Comparison of ENCODE assay signal across 8 cellular contexts in the genomic region with DNA sequence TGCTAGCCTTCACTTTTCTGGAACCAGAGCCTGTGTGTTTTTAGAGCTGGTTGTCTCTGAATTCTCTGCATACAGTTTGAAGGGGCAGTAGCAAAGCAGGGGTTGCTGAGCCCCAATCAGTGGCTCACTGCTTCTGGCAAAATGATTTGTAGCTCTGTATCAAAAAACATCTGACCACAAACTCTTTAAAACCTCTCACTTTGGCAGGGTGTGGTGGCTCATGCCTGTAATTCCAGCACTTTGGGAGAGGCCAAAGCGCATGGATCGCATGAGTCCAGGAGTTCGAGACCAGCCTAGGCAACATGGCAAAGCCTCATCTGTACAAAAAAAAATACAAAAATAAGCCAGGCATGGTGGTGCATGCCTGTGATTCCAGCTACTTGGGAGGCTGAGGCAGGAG. TPM values are rescaled to one million over a fixed set of nuclear protein-coding genes. Genes with fewer than 3 reads are reported as not detected.
DNase-seq lines count a peak whose midpoint lies in the region; ATAC-seq and TF ChIP-seq lines count a peak whose summit lies in the region.
"Had no signal": no experiment of that assay in that cellular context is flagged by ENCODE, and none has a peak within 500 bp of the region (broad histone marks: within the 10 kb centered on the region; RNA-seq: fewer than 3 reads in every experiment).

No MANE protein-coding gene starts in this region.

- no peaks in the 10 kb centered on the region for H4K20me1 ChIP-seq in KMS-11 (ENCODE audit: insufficient read depth)
- peaks cover 23% of the 10 kb centered on the region for H4K20me1 ChIP-seq in neural progenitor cell (ENCODE audit: low read depth)

- ATAC-seq in HG02798 (IDR thresholded peaks at IDR 0.05; ENCODE audit: poor library complexity, unreplicated experiment) = no peak
- ATAC-seq in HG02588 (IDR thresholded peaks at IDR 0.05; ENCODE audit: unreplicated experiment) = no peak

- no peak overlapping the region for H3K4me3 ChIP-seq in CD8-positive, alpha-beta memory T cell (ENCODE audit: low read length)
- no peak overlapping the region for H3K4me3 ChIP-seq in KMS-11 (IDR thresholded peaks at IDR 0.05; ENCODE audit: insufficient read depth, low read depth, low read length)
- peak overlapping the region; percentile 76 for H3K4me3 ChIP-seq in neural progenitor cell

- peaks cover 5 to 12% (median 8%) of the 10 kb centered on the region in 3 donors for H3K36me3 Mint-ChIP-seq in CD8-positive, alpha-beta memory T cell
- H3K36me3 Mint-ChIP-seq in dendritic cell treated with granulocyte-macrophage colony-stimulating factor and Interleukin-4, amounts not matched to agents 40 ng/mL and 50 ng/mL, for 4 days (ENCODE audit: low read depth) = peaks cover 22% of the 10 kb centered on the region
- H3K36me3 Mint-ChIP-seq in neural progenitor cell = peaks cover 6% of the 10 kb centered on the region

- no peak overlapping the region for H3K9ac ChIP-seq in KMS-11
- peak overlapping the region; percentile 67 for H3K9ac ChIP-seq in neural progenitor cell

- H2AFZ ChIP-seq in KMS-11 (ENCODE audit: low read depth) (no peak overlapping the region), neural progenitor cell (replicated peaks) (no peak overlapping the region)

- no peak overlapping the region for H3K27ac ChIP-seq in CD8-positive, alpha-beta memory T cell (ENCODE audit: low read depth, low read length)
- H3K27ac ChIP-seq in KMS-11 = no peak overlapping the region
- no peak overlapping the region for H3K27ac ChIP-seq in neural progenitor cell
- H3K27ac ChIP-seq: VCaP had no signal

- H3K79me2 ChIP-seq in KMS-11 (ENCODE audit: insufficient read depth, low read depth) = peaks cover 17% of the 10 kb centered on the region
- H3K79me2 ChIP-seq in neural progenitor cell (ENCODE audit: low read depth) = peaks cover 66% of the 10 kb centered on the region

- no peaks in the 10 kb centered on the region for H3K27me3 ChIP-seq in CD8-positive, alpha-beta memory T cell (ENCODE audit: insufficient read depth, low read length, poor library complexity, severe bottlenecking)
- H3K27me3 ChIP-seq in KMS-11 (ENCODE audit: insufficient read depth, low read depth) (no peaks in the 10 kb centered on the region), neural progenitor cell (no peaks in the 10 kb centered on the region)

- peak overlapping the region; percentile 35 to 98 (median 95) for H3K4me3 Mint-ChIP-seq in CD8-positive, alpha-beta memory T cell
- no peak overlapping the region for H3K4me3 Mint-ChIP-seq in dendritic cell treated with granulocyte-macrophage colony-stimulating factor and Interleukin-4, amounts not matched to agents 40 ng/mL and 50 ng/mL, for 4 days
- peak overlapping the region; percentile 91 for H3K4me3 Mint-ChIP-seq in neural progenitor cell

- no peak for TF ChIP-seq CTCF in KMS-11 (conservative IDR thresholded peaks at IDR 0.05; ENCODE audit: low read depth, low read length)
- TF ChIP-seq CTCF in neural progenitor cell (IDR thresholded peaks at IDR 0.05) = no peak

- peaks cover 52% of the 10 kb centered on the region for H3K4me1 ChIP-seq in CD8-positive, alpha-beta memory T cell (ENCODE audit: insufficient read depth, low read length)
- H3K4me1 ChIP-seq in KMS-11 (ENCODE audit: low read depth, poor library complexity, severe bottlenecking) = peaks cover 18% of the 10 kb centered on the region
- H3K4me1 ChIP-seq in neural progenitor cell = peaks cover 11% of the 10 kb centered on the region

- H3K9me3 ChIP-seq in CD8-positive, alpha-beta memory T cell (ENCODE audit: low read length) = no peaks in the 10 kb centered on the region
- H3K9me3 ChIP-seq in neural progenitor cell (ENCODE audit: low read depth) = no peaks in the 10 kb centered on the region

- DNase-seq in CD8-positive, alpha-beta memory T cell = no peak
- DNase-seq in neural progenitor cell (ENCODE audit: low spot score) (no peak), NAMALWA (ENCODE audit: low spot score) (no peak)

- CTCF ChIA-PET in CD8-positive, alpha-beta memory T cell (lab: Charles Lee) = interaction anchor here (1.3 to 1.5 kb wide), 2 partner anchors 15 to 25 kb away, joined by 3 read pairs; no protein-coding TSS in a partner anchor

- peak overlapping the region in 1 of 8 donors; percentile 8 for H3K27ac Mint-ChIP-seq in CD8-positive, alpha-beta memory T cell
- H3K27ac Mint-ChIP-seq in dendritic cell treated with granulocyte-macrophage colony-stimulating factor and Interleukin-4, amounts not matched to agents 40 ng/mL and 50 ng/mL, for 4 days = peak overlapping the region; percentile 43
- H3K27ac Mint-ChIP-seq in neural progenitor cell = no peak overlapping the region

- peaks cover 11% of the 10 kb centered on the region for H3F3A ChIP-seq in neural progenitor cell (ENCODE audit: low read depth)

- no peaks in the 10 kb centered on the region for H3K9me3 Mint-ChIP-seq in CD8-positive, alpha-beta memory T cell
- H3K9me3 Mint-ChIP-seq in dendritic cell treated with granulocyte-macrophage colony-stimulating factor and Interleukin-4, amounts not matched to agents 40 ng/mL and 50 ng/mL, for 4 days = no peaks in the 10 kb centered on the region
- no peaks in the 10 kb centered on the region for H3K9me3 Mint-ChIP-seq in neural progenitor cell

- intact Hi-C loops in dendritic cell treated with granulocyte-macrophage colony-stimulating factor and Interleukin-4, amounts not matched to agents 40 ng/mL and 50 ng/mL, for 4 days (cut with micrococcal nuclease) = loop anchor here (5.0 kb wide), 2 partner anchors 33 to 268 kb away; a partner anchor contains a TSS

- H3K4me2 ChIP-seq in KMS-11 (peak overlapping the region; percentile 18; the same call in 1 of the 2 replicates), neural progenitor cell (peak overlapping the region; percentile 91)

- H3K27me3 Mint-ChIP-seq in CD8-positive, alpha-beta memory T cell = peaks cover 0 to 5% of the 10 kb centered on the region in 2 donors
- no peaks in the 10 kb centered on the region for H3K27me3 Mint-ChIP-seq in dendritic cell treated with granulocyte-macrophage colony-stimulating factor and Interleukin-4, amounts not matched to agents 40 ng/mL and 50 ng/mL, for 4 days
- peaks cover 8% of the 10 kb centered on the region for H3K27me3 Mint-ChIP-seq in neural progenitor cell (ENCODE audit: insufficient read depth, low read depth)

- peaks cover 56 to 74% (median 71%) of the 10 kb centered on the region in 3 donors for H3K4me1 Mint-ChIP-seq in CD8-positive, alpha-beta memory T cell
- peaks cover 61% of the 10 kb centered on the region for H3K4me1 Mint-ChIP-seq in dendritic cell treated with granulocyte-macrophage colony-stimulating factor and Interleukin-4, amounts not matched to agents 40 ng/mL and 50 ng/mL, for 4 days (ENCODE audit: low read depth)
- H3K4me1 Mint-ChIP-seq in neural progenitor cell = peaks cover 24% of the 10 kb centered on the region

- H3K36me3 ChIP-seq in CD8-positive, alpha-beta memory T cell (ENCODE audit: insufficient read depth, low read length) = no peaks in the 10 kb centered on the region
- H3K36me3 ChIP-seq in KMS-11 (ENCODE audit: insufficient read depth) (no peaks in the 10 kb centered on the region), neural progenitor cell (no peaks in the 10 kb centered on the region)

- POLR2A ChIA-PET in CD8-positive, alpha-beta memory T cell (lab: Charles Lee) = interaction anchor here (1.2 kb wide), 1 partner anchor 29 kb away, joined by 5 read pairs; no protein-coding TSS in a partner anchor

RNA-seq across cellular contexts. Expression of a gene that starts 28.3 kb away (rescaled TPM):
- total RNA-seq in CD8-positive, alpha-beta memory T cell = 10 to 100 TPM; 23.1 to 24.0 TPM
- polyA plus RNA-seq in CD8-positive, alpha-beta memory T cell = 23.0 TPM
- 39.7 and 51.7 TPM in 2 replicates for total RNA-seq in neural progenitor cell (ENCODE audit: low replicate concordance)
